8 cellular contexts compared by ENCODE assay signal in the genomic region with DNA sequence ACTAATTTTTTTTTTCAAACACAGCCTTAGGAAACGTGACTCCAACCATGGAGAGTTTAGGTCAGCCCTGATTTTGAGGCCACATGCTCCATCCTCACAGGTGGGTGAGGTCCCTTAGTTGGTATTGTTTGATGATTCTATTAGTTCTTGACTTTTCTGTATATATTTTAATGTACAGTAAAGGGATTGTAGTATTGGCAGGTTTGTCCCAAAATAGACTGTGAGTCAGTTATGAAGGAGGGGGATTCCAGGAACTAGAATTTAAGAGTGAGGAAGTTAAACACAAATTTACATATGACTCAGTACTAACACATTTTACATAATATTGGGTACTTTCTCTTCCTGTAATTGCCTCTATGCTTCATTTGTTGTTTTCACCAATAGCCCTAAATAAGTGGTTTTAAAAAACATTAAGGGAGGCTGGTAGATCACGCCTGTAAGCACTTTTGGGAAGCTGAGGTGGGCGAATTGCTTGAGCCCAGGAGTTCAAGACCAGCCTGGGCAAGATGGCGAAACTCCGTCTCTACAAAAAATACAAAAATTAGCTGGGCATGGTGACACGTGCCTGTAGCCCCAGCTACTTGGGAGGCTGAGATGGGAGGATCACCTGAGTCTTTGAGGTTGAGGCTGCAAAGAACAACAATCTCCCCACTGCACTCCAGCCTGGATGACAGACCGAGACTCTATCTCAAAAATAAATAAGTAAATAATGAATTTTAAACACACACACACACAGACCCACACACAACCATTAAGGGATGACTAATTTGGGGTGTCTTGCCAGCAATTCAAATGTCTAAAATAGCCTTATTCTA.
A peak's percentile ranks its signal among the peaks of the same experiment; 100 is the strongest.
DNase-seq lines count a peak whose midpoint lies in the region; ATAC-seq, FAIRE-seq and TF ChIP-seq lines count a peak whose summit lies in the region.
"Had no signal": no experiment of that assay in that cellular context is flagged by ENCODE, and none has a peak within 500 bp of the region (broad histone marks: within the 10 kb centered on the region; RNA-seq: fewer than 3 reads in every experiment).

No MANE protein-coding gene starts in this region.

- H3K9me3 ChIP-seq in prostate gland = no peaks in the 10 kb centered on the region

- no peaks in the 10 kb centered on the region for H3K36me3 ChIP-seq in prostate gland

- FAIRE-seq in urothelium cell line (lab: Jason Lieb, UNC) = no peak
- FAIRE-seq: TTC549 had no signal

- H3K4me1 ChIP-seq in prostate gland (replicated peaks) = no peaks in the 10 kb centered on the region

- ATAC-seq in GM18858 (IDR thresholded peaks at IDR 0.05; ENCODE audit: unreplicated experiment) (peak; percentile 98), HG02623 (IDR thresholded peaks at IDR 0.05; ENCODE audit: unreplicated experiment) (peak; percentile 93)

- intact Hi-C loops in dorsolateral prefrontal cortex (cut with DNase I) (no loop called here), prostate gland (cut with DNase I) (no loop called here)

- no peak for TF ChIP-seq CTCF in dorsolateral prefrontal cortex (IDR thresholded peaks at IDR 0.05 in 54 of 56, conservative IDR thresholded peaks at IDR 0.05 in 2 of 56; ENCODE audit: low read depth in 1 of 56, partially characterized antibody in 56 of 56)
- no peak for TF ChIP-seq CTCF in prostate gland (IDR thresholded peaks at IDR 0.05)

- WGBS in prostate gland = 92% methylated on average over 7 of the region's 7 CpGs

- no peaks in the 10 kb centered on the region for H3K27me3 ChIP-seq in dorsolateral prefrontal cortex
- H3K27me3 ChIP-seq in prostate gland (replicated peaks; ENCODE audit: insufficient read depth) = no peaks in the 10 kb centered on the region

- DNase-seq in NOMO-1 treated with dmso at 0.1 percent for 144 hours (lab: John Stamatoyannopoulos, UW; ENCODE audit: unreplicated experiment) (peak; percentile 71), dorsolateral prefrontal cortex (no peak), urothelium cell line (ENCODE audit: low spot score) (peak; percentile 22), pons (ENCODE audit: low spot score) (no peak), prostate gland (ENCODE audit: low spot score) (no peak)

- no peak for TF ChIP-seq POLR2A in prostate gland (IDR thresholded peaks at IDR 0.05)

- H3K27ac ChIP-seq in dorsolateral prefrontal cortex (peak overlapping the region in 31 of 59 donors; percentile 2 to 71 (median 29)), prostate gland (no peak overlapping the region)

- H3K4me3 ChIP-seq in dorsolateral prefrontal cortex (no peak overlapping the region), prostate gland (no peak overlapping the region)

Comparison
In these comparisons a context has a peak if more than half of its experiments do, and no peak if none do; other contexts are left out.
1. DNase-seq: peak in NOMO-1 treated with dmso at 0.1 percent for 144 hours (single experiment) and urothelium cell line (single experiment); none in dorsolateral prefrontal cortex (0 of 10), pons (single experiment) and prostate gland (single experiment).
2. H3K27ac ChIP-seq: peak in dorsolateral prefrontal cortex (31 of 59); none in prostate gland (0 of 2).